Comparison of ENCODE assay signal across 8 cellular contexts in genomic region chr1:3898994-3899775, GRCh38. TPM values are rescaled to one million over a fixed set of nuclear protein-coding genes. Genes with fewer than 3 reads are reported as not detected.
DNase-seq lines count a peak whose midpoint lies in the region; ATAC-seq and TF ChIP-seq lines count a peak whose summit lies in the region.

No MANE protein-coding gene starts in this region.

- 35 to 39% methylated on average over 9 to 11 of the region's 11 CpGs for WGBS in endodermal cell (ENCODE audit: insufficient coverage in 1 of 2, insufficient read length in 1 of 2), 2 experiments

- no peaks in the 10 kb centered on the region for H3K27me3 Mint-ChIP-seq in endodermal cell (ENCODE audit: insufficient read depth)

- peak overlapping the region; percentile 80 for H3K4me3 ChIP-seq in PC-9
- peak overlapping the region; percentile 94 for H3K4me3 ChIP-seq in endodermal cell (ENCODE audit: low read length)
- peak overlapping the region; percentile 74 to 100 for H3K4me3 ChIP-seq in neutrophil (ENCODE audit: low read depth in 1 of 2, low read length in 1 of 2)

- intact Hi-C loops in PC-9 (cut with micrococcal nuclease; ENCODE audit: unreplicated experiment): no loop called here

- peaks cover 7% of the 10 kb centered on the region; the same call in 1 of the 2 replicates for H3K36me3 ChIP-seq in PC-9 (ENCODE audit: low read depth)
- H3K36me3 ChIP-seq in endodermal cell (ENCODE audit: control insufficient read depth, insufficient read depth, low read length): peaks cover 16% of the 10 kb centered on the region
- H3K36me3 ChIP-seq in neutrophil: peaks cover 14% of the 10 kb centered on the region

- H4K20me1 ChIP-seq in PC-9 (ENCODE audit: insufficient read depth): peaks cover 30% of the 10 kb centered on the region

- peak overlapping the region; percentile 98 for H3K27ac ChIP-seq in PC-9
- peak overlapping the region; percentile 67 for H3K27ac ChIP-seq in endodermal cell (ENCODE audit: low read depth, low read length)
- H3K27ac ChIP-seq in neutrophil: peak overlapping the region; percentile 97

- BruUV-seq in PC-9 (replicated peaks; lab: Mats Ljungman, UMichigan): no TSS peak

- H3K9me2 ChIP-seq in PC-9 (ENCODE audit: insufficient read depth): no peaks in the 10 kb centered on the region

- H3K9me3 Mint-ChIP-seq in endodermal cell: peaks cover 8% of the 10 kb centered on the region

- CTCF ChIA-PET in PC-9 (lab: Charles Lee): interaction anchor here (0.5 kb wide), 1 partner anchor 66 kb away, joined by 3 read pairs; no protein-coding TSS in a partner anchor

- peak overlapping the region; percentile 94 for H3K9ac ChIP-seq in endodermal cell (ENCODE audit: extremely low read depth, low read length, poor library complexity, severe bottlenecking)

- H3K4me1 Mint-ChIP-seq in endodermal cell: peaks cover 10% of the 10 kb centered on the region

- H3F3A ChIP-seq in PC-9 (ENCODE audit: insufficient read depth, low read depth): peaks cover 21% of the 10 kb centered on the region; the same call in 1 of the 2 replicates

- peaks cover 55% of the 10 kb centered on the region for H3K79me2 ChIP-seq in PC-9 (ENCODE audit: low read depth)

- H3K9me3 ChIP-seq in PC-9 (ENCODE audit: insufficient read depth, low read depth) (no peaks in the 10 kb centered on the region), endodermal cell (ENCODE audit: control insufficient read depth, low read length) (peaks cover 12% of the 10 kb centered on the region), neutrophil (no peaks in the 10 kb centered on the region)

- H3K4me1 ChIP-seq in PC-9 (replicated peaks; ENCODE audit: insufficient read depth): peaks cover 14% of the 10 kb centered on the region; the same call in 1 of the 2 replicates
- peaks cover 3% of the 10 kb centered on the region for H3K4me1 ChIP-seq in endodermal cell (ENCODE audit: control insufficient read depth, insufficient read depth, low read length)
- peaks cover 14 to 16% of the 10 kb centered on the region in 2 experiments for H3K4me1 ChIP-seq in neutrophil (ENCODE audit: control insufficient read depth in 1 of 2, insufficient read depth in 1 of 2, low read depth in 1 of 2, low read length in 1 of 2)

- DNase-seq in SIG-M5 treated with dmso at 0.1 percent for 504 hours (lab: John Stamatoyannopoulos, UW; ENCODE audit: unreplicated experiment) (peak; percentile 21), SIG-M5 (lab: John Stamatoyannopoulos, UW) (no peak), PC-9 (peak in 1 of 2 experiments; percentile 33), endodermal cell (no peak)

- peak overlapping the region; percentile 84 for H3K27ac Mint-ChIP-seq in endodermal cell

- no peaks in the 10 kb centered on the region for H3K27me3 ChIP-seq in PC-9 (ENCODE audit: insufficient read depth, low read depth)
- no peaks in the 10 kb centered on the region for H3K27me3 ChIP-seq in endodermal cell (ENCODE audit: control insufficient read depth, insufficient read depth, low read length, poor library complexity, severe bottlenecking)
- no peaks in the 10 kb centered on the region for H3K27me3 ChIP-seq in neutrophil

- TF ChIP-seq CTCF in PC-9 (conservative IDR thresholded peaks at IDR 0.05) (no peak; the same call in 1 of the 2 replicates), endodermal cell (conservative IDR thresholded peaks at IDR 0.05) (no peak), neutrophil (IDR thresholded peaks at IDR 0.05) (no peak)

- ATAC-seq in GM18873 (IDR thresholded peaks at IDR 0.05; ENCODE audit: low FRiP score, unreplicated experiment) (no peak), GM19023 (IDR thresholded peaks at IDR 0.05; ENCODE audit: unreplicated experiment) (no peak), HG03039 (IDR thresholded peaks at IDR 0.05; ENCODE audit: unreplicated experiment) (no peak)

- peak overlapping the region; percentile 81 for H3K4me2 ChIP-seq in PC-9

- peaks cover 14% of the 10 kb centered on the region for H3K36me3 Mint-ChIP-seq in endodermal cell (ENCODE audit: low read depth)

- peak overlapping the region; percentile 83 for H3K4me3 Mint-ChIP-seq in endodermal cell

- peak overlapping the region; percentile 88 for H2AFZ ChIP-seq in PC-9

- POLR2A ChIA-PET in PC-9 (lab: Charles Lee; ENCODE audit: unreplicated experiment): interaction anchor here (0.6 kb wide), 2 partner anchors 23 to 42 kb away, joined by 5 read pairs; partner anchors contain the start of genes CEP104 and DFFB

RNA-seq across cellular contexts. Expression of gene C1orf174, which starts 0.9 kb away (rescaled TPM):
- total RNA-seq in PC-9 (2021) (22.1 and 26.2 TPM in 2 replicates), endodermal cell (10 to 100 TPM; 28.4 to 38.4 TPM)
- polyA plus RNA-seq in endodermal cell (2013, experiment 1 of 2): 44.2 TPM
- polyA plus RNA-seq in endodermal cell (2013, experiment 2 of 2): 42.5 TPM

RNA-seq across cellular contexts. Expression of gene DFFB, which starts 41.9 kb away (rescaled TPM):
- total RNA-seq in PC-9 (2021): 4.7 and 5.9 TPM in 2 replicates
- total RNA-seq in endodermal cell: 1 to 10 TPM; 7.2 to 7.6 TPM
- polyA plus RNA-seq in endodermal cell (2013, experiment 1 of 2): 6.5 TPM
- 6.5 TPM for polyA plus RNA-seq in endodermal cell (2013, experiment 2 of 2)

RNA-seq across cellular contexts. Expression of gene CEP104, which starts 42.2 kb away (rescaled TPM):
- 47.7 and 57.7 TPM in 2 replicates for total RNA-seq in PC-9 (2021)
- 10 to 100 TPM; 34.2 to 47.5 TPM for total RNA-seq in endodermal cell
- polyA plus RNA-seq in endodermal cell (2013, experiment 1 of 2): 24.2 TPM
- 18.7 TPM for polyA plus RNA-seq in endodermal cell (2013, experiment 2 of 2)
